Comparison of ENCODE assay signal across 2 cellular contexts in the genomic region with DNA sequence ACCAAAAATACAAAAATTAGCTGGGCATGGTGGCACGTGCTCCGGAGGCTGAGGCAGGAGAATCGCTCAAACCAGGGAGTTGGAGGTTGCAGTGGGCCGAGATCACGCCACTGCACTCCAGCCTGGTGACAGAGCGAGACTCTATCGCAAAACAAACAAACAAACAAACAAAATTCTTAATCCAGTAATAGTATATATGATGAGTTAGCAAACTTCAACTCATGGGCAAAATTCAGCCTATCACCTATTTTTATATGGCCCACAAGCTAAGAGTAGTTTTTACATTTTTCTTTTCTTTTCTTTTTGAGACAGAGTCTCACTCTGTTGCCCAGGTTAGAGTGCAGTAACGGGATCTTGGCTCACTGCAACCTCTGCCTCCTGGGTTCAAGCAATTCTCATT.
A peak's percentile ranks its signal among the peaks of the same experiment; 100 is the strongest.
TF ChIP-seq lines count a peak whose summit lies in the region.

No MANE protein-coding gene starts in this region.

TF ChIP-seq in HepG2, 621 proteins besides CTCF, POLR2A, EP300 and RAD21:
- peak; percentile 32; the same call in 1 of the 2 replicates for TF ChIP-seq MAFF (IDR thresholded peaks at IDR 0.05; ENCODE audit: low read depth, low read length)
- no peak for TF ChIP-seq ZNF383 (CRISPR knock-in tag; IDR thresholded peaks at IDR 0.05; ENCODE audit: borderline replicate concordance)
- peak; percentile 48 to 63; a peak in 3 of 4 replicates for TF ChIP-seq MAFK (conservative IDR thresholded peaks at IDR 0.05 in 1 of 2, IDR thresholded peaks at IDR 0.05 in 1 of 2; ENCODE audit: low read length in 2 of 2)

TF ChIP-seq in IMR-90, 13 proteins besides CTCF, POLR2A, EP300 and RAD21:
- TF ChIP-seq SMC3 (IDR thresholded peaks at IDR 0.05; ENCODE audit: low read depth, low read length): no peak
- TF ChIP-seq MAFK (IDR thresholded peaks at IDR 0.05; ENCODE audit: low read depth, low read length): peak; percentile 19; the same call in 1 of the 2 replicates
